In genomic region chr5:148913493-148913892, GRCh38 we compare ENCODE assay signal across 16 cellular contexts.
DNase-seq lines count a peak whose midpoint lies in the region; ATAC-seq, FAIRE-seq and TF ChIP-seq lines count a peak whose summit lies in the region.
"Had no signal": no experiment of that assay in that cellular context is flagged by ENCODE, and none has a peak within 500 bp of the region (broad histone marks: within the 10 kb centered on the region; RNA-seq: fewer than 3 reads in every experiment).

No MANE protein-coding gene starts in this region.

- TF ChIP-seq POLR2A in endothelial cell of umbilical vein (IDR thresholded peaks at IDR 0.05; ENCODE audit: low read depth, low read length) = no peak

- no peak overlapping the region for H4K91ac ChIP-seq in neuronal stem cell (ENCODE audit: low read depth, low read length, poor library complexity)

- no peaks in the 10 kb centered on the region for H3K9me1 ChIP-seq in endothelial cell of umbilical vein (replicated peaks; ENCODE audit: control insufficient read depth, extremely low read depth, insufficient read depth, low read length)

- no peak overlapping the region for H4K8ac ChIP-seq in neuronal stem cell (ENCODE audit: low read depth, low read length)

- H3K4me2 ChIP-seq in endothelial cell of umbilical vein (ENCODE audit: insufficient read depth, low read length) (peak overlapping the region; percentile 24), neuronal stem cell (ENCODE audit: insufficient read depth, low read length, poor library complexity, severe bottlenecking) (no peak overlapping the region)

- H3K4me3 Mint-ChIP-seq in activated CD8-positive, alpha-beta memory T cell treated with anti-CD3 and anti-CD28 coated beads, Interleukin-2, amount 10 ng/mL, durations not matched to agents 7 days and 5 days = no peak overlapping the region
- H3K4me3 Mint-ChIP-seq: CD14-positive monocyte had no signal

- dilution Hi-C loops in endothelial cell of umbilical vein (cut with MboI; ENCODE audit: extremely low pct_ligation_motif_present, low sequenced_read_pairs) = no loop called here

- no peak overlapping the region for H3K14ac ChIP-seq in neuronal stem cell (ENCODE audit: low read length)

- intact Hi-C loops in endothelial cell of umbilical vein (cut with micrococcal nuclease) (loop anchor here (1.0 to 2.0 kb wide), 4 partner anchors 44 to 183 kb away; partner anchors contain the start of gene ADRB2), mucosa of descending colon (cut with DNase I, micrococcal nuclease) (no loop called here)

- H3K9me3 ChIP-seq in RWPE2 (ENCODE audit: severe bottlenecking) (no peaks in the 10 kb centered on the region), endothelial cell of umbilical vein (replicated peaks; ENCODE audit: control insufficient read depth, insufficient read depth, low read length) (no peaks in the 10 kb centered on the region), neuronal stem cell (replicated peaks in 1 of 2; ENCODE audit: control insufficient read depth in 2 of 2, insufficient read depth in 1 of 2, low read depth in 1 of 2, low read length in 2 of 2) (no peaks in the 10 kb centered on the region), mucosa of descending colon (no peaks in the 10 kb centered on the region)
- H3K9me3 ChIP-seq: tibial nerve had no signal

- H3K4ac ChIP-seq in neuronal stem cell (ENCODE audit: low read length) = no peak overlapping the region

- TF ChIP-seq CTCF in RWPE2 (IDR thresholded peaks at IDR 0.05; ENCODE audit: poor library complexity, severe bottlenecking) (no peak), endothelial cell of umbilical vein (IDR thresholded peaks at IDR 0.05; ENCODE audit: extremely low read depth in 1 of 2, insufficient read depth in 1 of 2, low read depth in 1 of 2, low read length in 2 of 2) (no peak), mucosa of descending colon (IDR thresholded peaks at IDR 0.05) (no peak)

- WGBS in neuronal stem cell (ENCODE audit: extremely low coverage in 2 of 2, insufficient read length in 2 of 2, insufficient replicate concordance in 1 of 2), 2 donors = no CpG with 5 or more reads among the region's 6 CpGs

- no peak for ATAC-seq in RWPE2 (ENCODE audit: low read depth)
- ATAC-seq in mucosa of descending colon = no peak
- ATAC-seq in activated CD8-positive, alpha-beta memory T cell treated with anti-CD3 and anti-CD28 coated beads, Interleukin-2, amount 10 ng/mL, durations not matched to agents 7 days and 5 days = no peak

- H3K27me3 Mint-ChIP-seq in activated CD8-positive, alpha-beta memory T cell treated with anti-CD3 and anti-CD28 coated beads, Interleukin-2, amount 10 ng/mL, durations not matched to agents 7 days and 5 days = peaks cover 2% of the 10 kb centered on the region

- no peak overlapping the region for H2BK5ac ChIP-seq in neuronal stem cell (ENCODE audit: low read length)

- H3K9me3 Mint-ChIP-seq in activated CD8-positive, alpha-beta memory T cell treated with anti-CD3 and anti-CD28 coated beads, Interleukin-2, amount 10 ng/mL, durations not matched to agents 7 days and 5 days (ENCODE audit: low read depth) = no peaks in the 10 kb centered on the region
- H3K9me3 Mint-ChIP-seq: CD14-positive monocyte had no signal

- H3K36me3 Mint-ChIP-seq in activated CD8-positive, alpha-beta memory T cell treated with anti-CD3 and anti-CD28 coated beads, Interleukin-2, amount 10 ng/mL, durations not matched to agents 7 days and 5 days = no peaks in the 10 kb centered on the region
- H3K36me3 Mint-ChIP-seq: CD14-positive monocyte had no signal

- no peaks in the 10 kb centered on the region for H3K79me1 ChIP-seq in neuronal stem cell (ENCODE audit: low read depth, low read length)

- no peak overlapping the region for H3K23ac ChIP-seq in neuronal stem cell (ENCODE audit: low read depth, low read length, poor library complexity)

- no peak overlapping the region for H3K27ac Mint-ChIP-seq in activated CD8-positive, alpha-beta memory T cell treated with anti-CD3 and anti-CD28 coated beads, Interleukin-2, amount 10 ng/mL, durations not matched to agents 7 days and 5 days

- H3K4me1 ChIP-seq in ACC112 (ENCODE audit: control insufficient read depth, insufficient read depth, low read length, unreplicated experiment) (peaks cover 68% of the 10 kb centered on the region), RWPE2 (ENCODE audit: insufficient read depth, poor library complexity, severe bottlenecking) (peaks cover 65% of the 10 kb centered on the region), endothelial cell of umbilical vein (ENCODE audit: control insufficient read depth, extremely low read depth, insufficient read depth, low read length) (peaks cover 54% of the 10 kb centered on the region), neuronal stem cell (ENCODE audit: control insufficient read depth in 2 of 2, insufficient read depth in 1 of 2, low read depth in 1 of 2, low read length in 2 of 2) (peaks cover 0 to 8% of the 10 kb centered on the region in 2 donors), mucosa of descending colon (ENCODE audit: low read depth) (peaks cover 14% of the 10 kb centered on the region)

- H3K4me1 Mint-ChIP-seq in activated CD8-positive, alpha-beta memory T cell treated with anti-CD3 and anti-CD28 coated beads, Interleukin-2, amount 10 ng/mL, durations not matched to agents 7 days and 5 days = peaks cover 8% of the 10 kb centered on the region

- peak overlapping the region; percentile 68 for H3K9ac ChIP-seq in endothelial cell of umbilical vein (replicated peaks; ENCODE audit: extremely low read depth, insufficient read depth, low read length)
- no peak overlapping the region for H3K9ac ChIP-seq in neuronal stem cell (ENCODE audit: low read depth, low read length, poor library complexity)

- no peak for DNase-seq in RWPE2 (ENCODE audit: low spot score)
- DNase-seq in endothelial cell of umbilical vein (ENCODE audit: low read depth, low spot score) = no peak
- no peak for DNase-seq in neuronal stem cell (ENCODE audit: low spot score)
- DNase-seq in mucosa of descending colon = no peak
- DNase-seq in activated CD8-positive, alpha-beta memory T cell treated with anti-CD3 and anti-CD28 coated beads, Interleukin-2, amount 10 ng/mL, durations not matched to agents 7 days and 5 days = no peak
- DNase-seq in NCI-H226 = no peak
- DNase-seq in stimulated activated naive CD4-positive, alpha-beta T cell treated with Interleukin-2 at 50 U/mL for 16 hours (lab: John Stamatoyannopoulos, UW) = no peak
- DNase-seq: DMS79; glutamatergic neuron; KBM-7; NCI-H1048; stimulated activated CD4-positive, alpha-beta T cell treated with anti-CD3 and anti-CD28 coated beads, Interleukin-4, amount 100 ng/mL, for 4 hours had no signal

- BruUV-seq in endothelial cell of umbilical vein (replicated peaks; lab: Mats Ljungman, UMichigan) = TSS peak; percentile 79

- H3K4me3 ChIP-seq in ACC112 (ENCODE audit: low read depth, low read length) = no peak overlapping the region
- no peak overlapping the region for H3K4me3 ChIP-seq in RWPE2 (ENCODE audit: severe bottlenecking)
- no peak overlapping the region for H3K4me3 ChIP-seq in endothelial cell of umbilical vein (replicated peaks in 1 of 3; ENCODE audit: insufficient read depth in 1 of 3, low read depth in 1 of 3, low read length in 3 of 3)
- no peak overlapping the region for H3K4me3 ChIP-seq in neuronal stem cell (ENCODE audit: low read length in 2 of 2)
- no peak overlapping the region for H3K4me3 ChIP-seq in mucosa of descending colon
- H3K4me3 ChIP-seq: tibial nerve had no signal

- peak overlapping the region; percentile 67 for H3K18ac ChIP-seq in neuronal stem cell (ENCODE audit: low read length)

- H3K36me3 ChIP-seq in ACC112 (ENCODE audit: insufficient read depth, low read length) = no peaks in the 10 kb centered on the region
- no peaks in the 10 kb centered on the region for H3K36me3 ChIP-seq in RWPE2 (ENCODE audit: low read depth)
- no peaks in the 10 kb centered on the region for H3K36me3 ChIP-seq in endothelial cell of umbilical vein (ENCODE audit: control insufficient read depth in 2 of 2, extremely low read depth in 1 of 2, insufficient read depth in 2 of 2, low read length in 2 of 2)
- H3K36me3 ChIP-seq in neuronal stem cell (replicated peaks in 1 of 2; ENCODE audit: control insufficient read depth in 2 of 2, insufficient read depth in 2 of 2, low read length in 2 of 2) = no peaks in the 10 kb centered on the region
- no peaks in the 10 kb centered on the region for H3K36me3 ChIP-seq in mucosa of descending colon (ENCODE audit: low read depth)
- H3K36me3 ChIP-seq: tibial nerve had no signal

- FAIRE-seq in endothelial cell of umbilical vein (lab: Jason Lieb, UNC) = no peak
- FAIRE-seq: GM18507 had no signal

- H2AK5ac ChIP-seq in neuronal stem cell (ENCODE audit: low read depth, low read length) = no peak overlapping the region

- H3K79me2 ChIP-seq in ACC112 (ENCODE audit: control insufficient read depth, insufficient read depth, low read length, unreplicated experiment) (no peaks in the 10 kb centered on the region), endothelial cell of umbilical vein (ENCODE audit: control insufficient read depth, insufficient read depth, low read length) (no peaks in the 10 kb centered on the region)

- H3K27ac ChIP-seq in ACC112 (ENCODE audit: low read depth, low read length) = peak overlapping the region; percentile 87
- peak overlapping the region; percentile 100 for H3K27ac ChIP-seq in RWPE2 (ENCODE audit: poor library complexity, severe bottlenecking)
- peak overlapping the region; percentile 96 for H3K27ac ChIP-seq in endothelial cell of umbilical vein (ENCODE audit: insufficient read depth, low read depth, low read length)
- H3K27ac ChIP-seq in neuronal stem cell (replicated peaks; ENCODE audit: low read length) = peak overlapping the region; percentile 36

- CTCF ChIA-PET in endothelial cell of umbilical vein (lab: Charles Lee) = interaction anchor here (0.7 to 2.8 kb wide), 13 partner anchors 11 to 201 kb away, joined by 3 to 23 read pairs (median 6); no protein-coding TSS in a partner anchor
- CTCF ChIA-PET in activated CD8-positive, alpha-beta memory T cell treated with anti-CD3 and anti-CD28 coated beads, Interleukin-2, amount 10 ng/mL, durations not matched to agents 7 days and 5 days (lab: Charles Lee) = no interaction called here

- no peak overlapping the region for H2BK15ac ChIP-seq in neuronal stem cell (ENCODE audit: low read length)

- POLR2A ChIA-PET in endothelial cell of umbilical vein (lab: Charles Lee) = no interaction called here

- no peaks in the 10 kb centered on the region for H4K20me1 ChIP-seq in endothelial cell of umbilical vein (replicated peaks; ENCODE audit: control insufficient read depth, extremely low read depth, insufficient read depth, low read length)

- no peak overlapping the region for H2BK12ac ChIP-seq in neuronal stem cell (ENCODE audit: low read length)

- no peak overlapping the region for H2BK120ac ChIP-seq in neuronal stem cell (ENCODE audit: low read depth, low read length)

- no peak overlapping the region for H2AFZ ChIP-seq in ACC112 (ENCODE audit: low read length, unreplicated experiment)
- no peak overlapping the region for H2AFZ ChIP-seq in endothelial cell of umbilical vein (ENCODE audit: low read depth, low read length)
- no peak overlapping the region for H2AFZ ChIP-seq in neuronal stem cell (ENCODE audit: low read length)

- no peaks in the 10 kb centered on the region for H3K27me3 ChIP-seq in ACC112 (ENCODE audit: insufficient read depth, low read length)
- H3K27me3 ChIP-seq in RWPE2 (ENCODE audit: insufficient read depth, poor library complexity, severe bottlenecking) = no peaks in the 10 kb centered on the region
- no peaks in the 10 kb centered on the region for H3K27me3 ChIP-seq in endothelial cell of umbilical vein (ENCODE audit: control insufficient read depth in 2 of 2, insufficient read depth in 2 of 2, low read length in 2 of 2)
- H3K27me3 ChIP-seq in neuronal stem cell (ENCODE audit: control insufficient read depth in 3 of 3, insufficient read depth in 3 of 3, low read depth in 1 of 3, low read length in 3 of 3) = no peaks in the 10 kb centered on the region
- H3K27me3 ChIP-seq: tibial nerve had no signal

Comparison
In these comparisons a context has a peak if more than half of its experiments do, and no peak if none do; other contexts are left out.
1. H3K27ac ChIP-seq: peak in every context shown above with its lines; median percentile 100 in RWPE2; 96 in endothelial cell of umbilical vein; 87 in ACC112; 36 in neuronal stem cell.